Comparison of ENCODE assay signal across 7 cellular contexts in genomic region chr11:130314184-130314748, GRCh38. TPM values are rescaled to one million over a fixed set of nuclear protein-coding genes. Genes with fewer than 3 reads are reported as not detected.
DNase-seq lines count a peak whose midpoint lies in the region; ATAC-seq, FAIRE-seq and TF ChIP-seq lines count a peak whose summit lies in the region.

No MANE protein-coding gene starts in this region.

- TF ChIP-seq CTCF in HCT116 (IDR thresholded peaks at IDR 0.05 in 2 of 3, conservative IDR thresholded peaks at IDR 0.05 in 1 of 3; ENCODE audit: borderline replicate concordance in 1 of 3, insufficient read depth in 1 of 3, low read depth in 2 of 3, low read length in 2 of 3), result no peak
- TF ChIP-seq CTCF in NB4 (IDR thresholded peaks at IDR 0.05; ENCODE audit: low read depth, low read length), result no peak
- TF ChIP-seq CTCF in choroid plexus epithelial cell (conservative IDR thresholded peaks at IDR 0.05; ENCODE audit: low read depth, low read length), result no peak
- TF ChIP-seq CTCF in HepG2 (CRISPR knock-in tag; IDR thresholded peaks at IDR 0.05), result 0 out of 2 replicates have a peak, but pooled peaks have one; percentile 9

- H2AFZ ChIP-seq in HCT116 (ENCODE audit: low read depth, low read length, poor library complexity, severe bottlenecking) (peak overlapping the region; percentile 68), HepG2 (ENCODE audit: low read length) (no peak overlapping the region)

- FAIRE-seq in HepG2 (lab: Jason Lieb, UNC), result no peak

- TF ChIP-seq RAD21 in HCT116 (IDR thresholded peaks at IDR 0.05; ENCODE audit: low read depth), result no peak
- peak; percentile 38; the same call in 1 of the 2 replicates for TF ChIP-seq RAD21 in HepG2 (CRISPR knock-in tag; IDR thresholded peaks at IDR 0.05)

- in situ Hi-C loops in HepG2 (cut with HindIII; ENCODE audit: extremely low pct_ligation_motif_present, low pct_unique_long_range_greater_than_20kb), result no loop called here

- TF ChIP-seq EP300 in HepG2 (IDR thresholded peaks at IDR 0.05; ENCODE audit: low read depth in 2 of 2, low read length in 2 of 2), result no peak
- TF ChIP-seq EP300 in HepG2 (CRISPR knock-in tag; IDR thresholded peaks at IDR 0.05; ENCODE audit: borderline replicate concordance), result no peak

- CTCF ChIA-PET in HCT116 (lab: Charles Lee), result no interaction called here
- CTCF ChIA-PET in HepG2 (lab: Yijun Ruan, JAX; ENCODE audit: low intra/inter-chr PET ratio, low total read pairs), result no interaction called here

- TF ChIP-seq POLR2A in HCT116 (IDR thresholded peaks at IDR 0.05; ENCODE audit: borderline replicate concordance, extremely low read depth, insufficient read depth, insufficient read length) (no peak), NB4 (IDR thresholded peaks at IDR 0.05; ENCODE audit: extremely low read depth, insufficient read length) (peak; percentile 41), HepG2 (IDR thresholded peaks at IDR 0.05; ENCODE audit: insufficient read depth in 1 of 2, low read depth in 2 of 2, low read length in 2 of 2) (no peak)

- H3K4me3 ChIP-seq in HCT116 (replicated peaks in 1 of 2; ENCODE audit: low read depth in 1 of 2, low read length in 2 of 2), result peak overlapping the region; percentile 78 to 80
- H3K4me3 ChIP-seq in NB4 (ENCODE audit: low read depth, low read length), result peak overlapping the region; percentile 96
- H3K4me3 ChIP-seq in choroid plexus epithelial cell (ENCODE audit: low read depth, low read length), result peak overlapping the region; percentile 79
- H3K4me3 ChIP-seq in HepG2 (replicated peaks in 1 of 3; ENCODE audit: insufficient read depth in 1 of 3, low read depth in 2 of 3, low read length in 3 of 3), result peak overlapping the region; percentile 75 to 90 (median 89)

- peak overlapping the region; percentile 83 for H3K27ac ChIP-seq in HCT116 (ENCODE audit: low read depth, low read length)
- H3K27ac ChIP-seq in HepG2 (ENCODE audit: extremely low read length, insufficient read depth, low read length), result peak overlapping the region; percentile 76

- no peaks in the 10 kb centered on the region for H3K9me2 ChIP-seq in HCT116 (ENCODE audit: insufficient read depth)

- intact Hi-C loops in HCT116 (cut with micrococcal nuclease), result no loop called here
- intact Hi-C loops in HepG2 (cut with micrococcal nuclease; ENCODE audit: unreplicated experiment), result loop anchor here (10.0 kb wide), 1 partner anchor 89 kb away; no protein-coding TSS in a partner anchor

- peak; percentile 59 for ATAC-seq in GM18498 (IDR thresholded peaks at IDR 0.05; ENCODE audit: unreplicated experiment)
- peak; percentile 77 for ATAC-seq in HCT116
- peak; percentile 83 for ATAC-seq in HepG2

- WGBS in HepG2 (ENCODE audit: low lambda C conversion rate), result no CpG with 5 or more reads among the region's 68 CpGs

- RAD21 ChIA-PET in HCT116 (lab: Charles Lee; ENCODE audit: low non-redundant PET in 1 of 2, low total read pairs in 2 of 2, uncharacterized antibody in 2 of 2, unreplicated experiment in 2 of 2), result no interaction called here

- H3K4me1 ChIP-seq in HCT116 (ENCODE audit: control insufficient read depth in 1 of 2, insufficient read depth in 2 of 2, low read length in 2 of 2) (peaks cover 9 to 27% of the 10 kb centered on the region in 2 experiments; a peak in 3 of 4 replicates), HepG2 (ENCODE audit: insufficient read depth, low read length) (peaks cover 60% of the 10 kb centered on the region)

- H3K9ac ChIP-seq in HCT116 (ENCODE audit: low read length), result peak overlapping the region; percentile 75
- H3K9ac ChIP-seq in HepG2 (ENCODE audit: insufficient read depth, low read depth, low read length), result peak overlapping the region; percentile 83

- peaks cover 41% of the 10 kb centered on the region for H3K79me2 ChIP-seq in HCT116 (ENCODE audit: insufficient read depth, low read length)
- H3K79me2 ChIP-seq in HepG2 (ENCODE audit: insufficient read depth, low read length), result peaks cover 33% of the 10 kb centered on the region

- no TSS peak for BruUV-seq in HCT116 (replicated peaks; lab: Mats Ljungman, UMichigan)
- no TSS peak for BruUV-seq in HepG2 (replicated peaks; lab: Mats Ljungman, UMichigan)

- peak overlapping the region; percentile 76 for H3K4me2 ChIP-seq in HCT116 (ENCODE audit: low read length)
- H3K4me2 ChIP-seq in HepG2 (ENCODE audit: low read depth, low read length), result peak overlapping the region; percentile 88

- no peaks in the 10 kb centered on the region for H3K9me3 ChIP-seq in HCT116 (ENCODE audit: control insufficient read depth in 1 of 2, insufficient read depth in 1 of 2, low read depth in 1 of 2, low read length in 2 of 2)
- H3K9me3 ChIP-seq in HepG2 (ENCODE audit: low read length), result no peaks in the 10 kb centered on the region

- H3K36me3 ChIP-seq in HCT116 (ENCODE audit: control insufficient read depth in 1 of 2, insufficient read depth in 2 of 2, low read length in 2 of 2) (no peaks in the 10 kb centered on the region), HepG2 (replicated peaks in 1 of 2; ENCODE audit: control insufficient read depth in 1 of 2, insufficient read depth in 2 of 2, low read length in 2 of 2) (no peaks in the 10 kb centered on the region)

- H4K20me1 ChIP-seq in HCT116 (ENCODE audit: insufficient read depth), result no peaks in the 10 kb centered on the region
- 0 out of 2 replicates have a peak, but pooled peaks cover 4% of the 10 kb centered on the region for H4K20me1 ChIP-seq in HepG2 (ENCODE audit: insufficient read depth, low read length)

- POLR2A ChIA-PET in HCT116 (lab: Charles Lee) (no interaction called here), HepG2 (lab: Yijun Ruan, JAX) (no interaction called here)

- H3K27me3 ChIP-seq in HCT116 (ENCODE audit: insufficient read depth, low read length), result no peaks in the 10 kb centered on the region
- no peaks in the 10 kb centered on the region for H3K27me3 ChIP-seq in HepG2 (ENCODE audit: control insufficient read depth in 1 of 2, insufficient read depth in 2 of 2, low read length in 2 of 2)

- DNase-seq in HCT116 (ENCODE audit: low read depth, low spot score) (peak; percentile 10), NB4 (ENCODE audit: low read depth) (no peak), choroid plexus epithelial cell (ENCODE audit: low read depth) (peak; percentile 27), HepG2 (ENCODE audit: low spot score) (peak; percentile 20)
- DNase-seq in activated CD4-positive, alpha-beta T cell treated with anti-CD3 and anti-CD28 coated beads for 24 hours (ENCODE audit: low read depth in 2 of 2), result peak; percentile 39 to 44
- peak; percentile 68 for DNase-seq in stimulated activated CD4-positive, alpha-beta T cell treated with anti-CD3 and anti-CD28 coated beads, Interleukin-4, amount 100 ng/mL, for 1 hour

TF ChIP-seq in HCT116, 20 proteins besides CTCF, POLR2A, EP300 and RAD21:
- TF ChIP-seq MAX (IDR thresholded peaks at IDR 0.05), result peak; percentile 66
- no peak for TF ChIP-seq CBX3 (IDR thresholded peaks at IDR 0.05; ENCODE audit: low read depth)
- TF ChIP-seq ZFX (IDR thresholded peaks at IDR 0.05), result peak; percentile 78
- TF ChIP-seq SIN3A (IDR thresholded peaks at IDR 0.05; ENCODE audit: low read depth), result peak; percentile 63; the same call in 1 of the 2 replicates

TF ChIP-seq in HepG2, 621 proteins besides CTCF, POLR2A, EP300 and RAD21 (continues in another document):
- TF ChIP-seq ZNF12 (CRISPR knock-in tag; IDR thresholded peaks at IDR 0.05) (no peak), ZNF615 (CRISPR knock-in tag; IDR thresholded peaks at IDR 0.05; ENCODE audit: borderline replicate concordance) (no peak), ZNF121 (CRISPR knock-in tag; IDR thresholded peaks at IDR 0.05) (no peak), XRCC5 (optimal IDR thresholded peaks at IDR 0.05; ENCODE audit: low read length) (no peak), THYN1 (CRISPR knock-in tag; IDR thresholded peaks at IDR 0.05; ENCODE audit: borderline replicate concordance, low read depth) (no peak), SP2 (CRISPR knock-in tag; IDR thresholded peaks at IDR 0.05) (no peak), ZNF547 (CRISPR knock-in tag; IDR thresholded peaks at IDR 0.05) (peak; percentile 34; the same call in 1 of the 2 replicates), ZBTB43 (CRISPR knock-in tag; conservative IDR thresholded peaks at IDR 0.05) (0 out of 2 replicates have a peak, but pooled peaks have one; percentile 22)

RNA-seq across cellular contexts. Expression of gene ZBTB44, which starts 0.5 kb away (rescaled TPM):
- total RNA-seq in HCT116 (2021; ENCODE audit: unreplicated experiment), result 32.5 TPM
- polyA plus RNA-seq in HCT116 (2012), result 10.9 and 12.8 TPM in 2 replicates
- total RNA-seq in HepG2 (2016; rRNA removed; fragmentation: Illumina TruSeq; extraction: Trizol), result 19.5 and 23.6 TPM in 2 replicates
- 140 and 157 TPM in 2 replicates for total RNA-seq in HepG2 (2016; cell fraction: cytosol; rRNA removed; fragmentation: Illumina TruSeq; extraction: Trizol; ENCODE audit: low read depth)
- total RNA-seq in HepG2 (2016; cell fraction: insoluble cytoplasmic fraction; rRNA removed; fragmentation: Illumina TruSeq; extraction: Trizol), result 19.8 and 22.4 TPM in 2 replicates
- 85.9 and 96.1 TPM in 2 replicates for total RNA-seq in HepG2 (2016; cell fraction: membrane; rRNA removed; fragmentation: Illumina TruSeq; extraction: Trizol)
- 15.5 and 16.5 TPM in 2 replicates for total RNA-seq in HepG2 (2016; cell fraction: nucleus; rRNA removed; fragmentation: Illumina TruSeq; extraction: Trizol)
- polyA plus RNA-seq in HepG2 (2011; rRNA removed), result 18.9 and 22.8 TPM in 2 replicates
- polyA plus RNA-seq in HepG2 (2011; cell fraction: cytosol; rRNA removed), result 9.8 and 13.5 TPM in 2 replicates
- 24.1 and 25.6 TPM in 2 replicates for polyA plus RNA-seq in HepG2 (2011; cell fraction: nucleus; rRNA removed)
- polyA plus RNA-seq in HepG2 (2012), result 15.7 and 15.8 TPM in 2 replicates
- 7.5 and 8.7 TPM in 2 replicates for polyA plus RNA-seq in HepG2 (2016; cell fraction: cytosol; fragmentation: Illumina TruSeq; extraction: Trizol; ENCODE audit: low read depth)
- 13.9 and 14.9 TPM in 2 replicates for polyA plus RNA-seq in HepG2 (2016; cell fraction: insoluble cytoplasmic fraction; fragmentation: Illumina TruSeq; extraction: Trizol; ENCODE audit: low read depth)
- 17.0 and 18.3 TPM in 2 replicates for polyA plus RNA-seq in HepG2 (2016; cell fraction: membrane; fragmentation: Illumina TruSeq; extraction: Trizol; ENCODE audit: low read depth)
- 15.1 and 15.4 TPM in 2 replicates for polyA plus RNA-seq in HepG2 (2016; cell fraction: nucleus; fragmentation: Illumina TruSeq; extraction: Trizol; ENCODE audit: insufficient read depth, low read depth)
- polyA minus RNA-seq in HepG2 (2011; rRNA and poly(A)+ RNA removed; ENCODE audit: low replicate concordance), result 51.9 and 64.9 TPM in 2 replicates
- polyA minus RNA-seq in HepG2 (2011; cell fraction: cytosol; rRNA and poly(A)+ RNA removed), result 37.5 and 47.1 TPM in 2 replicates
- polyA minus RNA-seq in HepG2 (2011; cell fraction: nucleus; rRNA and poly(A)+ RNA removed), result 55.4 and 73.1 TPM in 2 replicates
